Comparison of ENCODE assay signal across 22 cellular contexts in the genomic region with DNA sequence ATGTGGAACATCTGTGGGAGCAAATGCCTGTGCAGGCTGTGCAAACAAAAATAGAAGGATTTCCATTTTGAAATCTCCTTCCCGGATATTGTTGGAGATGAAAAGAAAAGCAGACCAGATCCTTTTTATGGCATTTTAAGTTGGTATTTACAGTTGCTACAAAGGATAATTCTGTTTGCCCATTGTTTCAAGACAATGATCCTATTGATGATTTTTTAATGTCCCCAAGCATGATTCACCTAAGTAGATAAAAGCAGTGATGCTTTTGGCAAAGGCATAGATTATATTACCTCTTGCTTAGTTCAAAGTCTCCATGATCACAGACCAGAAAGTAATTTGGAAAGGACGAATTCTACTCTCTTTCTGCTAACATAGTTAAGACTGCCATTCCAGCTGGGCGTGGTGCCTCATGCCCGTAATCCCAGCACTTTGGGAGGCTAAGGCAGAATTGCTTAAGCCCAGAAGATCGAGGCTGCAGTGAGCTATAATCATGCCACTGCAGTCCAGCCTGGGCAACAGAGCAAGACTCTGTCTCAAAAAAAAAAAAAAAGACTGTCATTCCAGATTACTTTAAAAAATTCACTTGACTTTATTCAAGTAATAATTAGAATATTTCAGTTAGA.
A peak's percentile ranks its signal among the peaks of the same experiment; 100 is the strongest.
DNase-seq lines count a peak whose midpoint lies in the region; ATAC-seq, FAIRE-seq and TF ChIP-seq lines count a peak whose summit lies in the region.
"Had no signal": no experiment of that assay in that cellular context is flagged by ENCODE, and none has a peak within 500 bp of the region (broad histone marks: within the 10 kb centered on the region; RNA-seq: fewer than 3 reads in every experiment).

No MANE protein-coding gene starts in this region.

- H3K4me3 ChIP-seq in AG10803 (ENCODE audit: low read length) = no peak overlapping the region
- H3K4me3 ChIP-seq in HCT116 (replicated peaks in 1 of 2; ENCODE audit: low read depth in 1 of 2, low read length in 2 of 2) = no peak overlapping the region
- H3K4me3 ChIP-seq: MG63 had no signal

- H3K9me3 Mint-ChIP-seq in immature natural killer cell = peaks cover 1 to 10% (median 4%) of the 10 kb centered on the region in 6 donors
- peaks cover 6% of the 10 kb centered on the region for H3K9me3 Mint-ChIP-seq in activated T-cell treated with anti-CD3 and anti-CD28 coated beads, Interleukin-2, amount 50 U/mL, for 4 hours
- H3K9me3 Mint-ChIP-seq: H9 had no signal

- TF ChIP-seq CTCF in AG10803 (conservative IDR thresholded peaks at IDR 0.05; ENCODE audit: low read length) (no peak), HCT116 (IDR thresholded peaks at IDR 0.05 in 2 of 3, conservative IDR thresholded peaks at IDR 0.05 in 1 of 3; ENCODE audit: borderline replicate concordance in 1 of 3, insufficient read depth in 1 of 3, low read depth in 2 of 3, low read length in 2 of 3) (no peak)

- POLR2A ChIA-PET in HCT116 (lab: Charles Lee) = no interaction called here

- intact Hi-C loops in HCT116 (cut with micrococcal nuclease) (no loop called here), left colon (cut with DNase I, micrococcal nuclease) (no loop called here)

- DNase-seq in AG10803 (ENCODE audit: low read depth) = peak; percentile 1
- DNase-seq in HCT116 (ENCODE audit: low read depth, low spot score) = peak; percentile 28
- peak; percentile 54 for DNase-seq in RPMI7951 (ENCODE audit: low read depth)
- DNase-seq in left colon = peak; percentile 33 to 66
- no peak for DNase-seq in HTR-8/SVneo (ENCODE audit: insufficient read length, low spot score)
- DNase-seq in immature natural killer cell = no peak
- no peak for DNase-seq in activated T-cell treated with anti-CD3 and anti-CD28 coated beads, Interleukin-2, amount 50 U/mL, for 4 hours
- DNase-seq: Caco-2; DMS153; EL; H9; KG1; MG63; NCI-H1092; NCI-H1694; NCI-H226; NCI-H526; NK-92 treated with Interleukin-12 subunit alpha and Interleukin-12 subunit beta, amount 100 ng/mL, for 24 hours; RPMI8226; SIG-M5; SW 1271 had no signal

- H3K36me3 ChIP-seq in HCT116 (ENCODE audit: control insufficient read depth in 1 of 2, insufficient read depth in 2 of 2, low read length in 2 of 2) = no peaks in the 10 kb centered on the region
- H3K36me3 ChIP-seq: MG63 had no signal

- H3K27ac ChIP-seq in HCT116 (ENCODE audit: low read depth, low read length) = no peak overlapping the region
- H3K27ac ChIP-seq: C4-2B had no signal

- no peak for TF ChIP-seq POLR2A in HCT116 (IDR thresholded peaks at IDR 0.05; ENCODE audit: borderline replicate concordance, extremely low read depth, insufficient read depth, insufficient read length)

- H2AFZ ChIP-seq in HCT116 (ENCODE audit: low read depth, low read length, poor library complexity, severe bottlenecking) = peak overlapping the region; percentile 87

- no peak for TF ChIP-seq RAD21 in HCT116 (IDR thresholded peaks at IDR 0.05; ENCODE audit: low read depth)

- no peaks in the 10 kb centered on the region for H3K79me2 ChIP-seq in HCT116 (ENCODE audit: insufficient read depth, low read length)

- CTCF ChIA-PET in HCT116 (lab: Charles Lee) = no interaction called here

- peak; percentile 58 for ATAC-seq in HCT116
- peak; percentile 90 for ATAC-seq in left colon
- no peak for ATAC-seq in activated T-cell treated with anti-CD3 and anti-CD28 coated beads, Interleukin-2, amount 50 U/mL, for 4 hours

- H3K9me2 ChIP-seq in HCT116 (ENCODE audit: insufficient read depth) = no peaks in the 10 kb centered on the region

- no peak overlapping the region for H3K4me3 Mint-ChIP-seq in immature natural killer cell
- no peak overlapping the region for H3K4me3 Mint-ChIP-seq in activated T-cell treated with anti-CD3 and anti-CD28 coated beads, Interleukin-2, amount 50 U/mL, for 4 hours
- H3K4me3 Mint-ChIP-seq: H9 had no signal

- no peaks in the 10 kb centered on the region for H3K4me1 Mint-ChIP-seq in immature natural killer cell
- H3K4me1 Mint-ChIP-seq in activated T-cell treated with anti-CD3 and anti-CD28 coated beads, Interleukin-2, amount 50 U/mL, for 4 hours (ENCODE audit: low read depth) = peaks cover 5% of the 10 kb centered on the region
- H3K4me1 Mint-ChIP-seq: H9 had no signal

- no peak overlapping the region for H3K27ac Mint-ChIP-seq in immature natural killer cell
- H3K27ac Mint-ChIP-seq: H9 had no signal

- no peak overlapping the region for H3K9ac ChIP-seq in HCT116 (ENCODE audit: low read length)

- BruUV-seq in HCT116 (replicated peaks; lab: Mats Ljungman, UMichigan) = no TSS peak

- peaks cover 0 to 2% (median 0%) of the 10 kb centered on the region in 3 donors for H3K27me3 Mint-ChIP-seq in immature natural killer cell (ENCODE audit: low read depth in 3 of 3)
- no peaks in the 10 kb centered on the region for H3K27me3 Mint-ChIP-seq in activated T-cell treated with anti-CD3 and anti-CD28 coated beads, Interleukin-2, amount 50 U/mL, for 4 hours (ENCODE audit: low read depth)

- peaks cover 3 to 5% (median 4%) of the 10 kb centered on the region in 3 donors for H3K36me3 Mint-ChIP-seq in immature natural killer cell
- peaks cover 4% of the 10 kb centered on the region for H3K36me3 Mint-ChIP-seq in activated T-cell treated with anti-CD3 and anti-CD28 coated beads, Interleukin-2, amount 50 U/mL, for 4 hours (ENCODE audit: insufficient read depth)

- no peak for FAIRE-seq in HTR-8/SVneo (lab: Jason Lieb, UNC)

- H3K4me2 ChIP-seq in HCT116 (ENCODE audit: low read length) = peak overlapping the region; percentile 24; the same call in 1 of the 2 replicates

- no peaks in the 10 kb centered on the region for H3K9me3 ChIP-seq in HCT116 (ENCODE audit: control insufficient read depth in 1 of 2, insufficient read depth in 1 of 2, low read depth in 1 of 2, low read length in 2 of 2)
- H3K9me3 ChIP-seq: Caco-2 had no signal

- peaks cover 0 to 9% of the 10 kb centered on the region in 2 experiments; a peak in 1 of 4 replicates for H3K4me1 ChIP-seq in HCT116 (ENCODE audit: control insufficient read depth in 1 of 2, insufficient read depth in 2 of 2, low read length in 2 of 2)
- H3K4me1 ChIP-seq: Caco-2 had no signal

- RAD21 ChIA-PET in HCT116 (lab: Charles Lee; ENCODE audit: low non-redundant PET in 1 of 2, low total read pairs in 2 of 2, uncharacterized antibody in 2 of 2, unreplicated experiment in 2 of 2) = no interaction called here

- H4K20me1 ChIP-seq in HCT116 (ENCODE audit: insufficient read depth) = no peaks in the 10 kb centered on the region

- H3K27me3 ChIP-seq in HCT116 (ENCODE audit: insufficient read depth, low read length) = no peaks in the 10 kb centered on the region
- H3K27me3 ChIP-seq: MG63 had no signal

TF ChIP-seq in HCT116, 20 proteins besides CTCF, POLR2A, EP300 and RAD21:
- TF ChIP-seq TCF7L2 (IDR thresholded peaks at IDR 0.05; ENCODE audit: borderline replicate concordance, extremely low read depth, insufficient read depth, insufficient read length) (peak; percentile 62), JUND (IDR thresholded peaks at IDR 0.05) (0 out of 2 replicates have a peak, but pooled peaks have one; percentile 12), ATF3 (IDR thresholded peaks at IDR 0.05) (no peak), CBX3 (IDR thresholded peaks at IDR 0.05; ENCODE audit: low read depth) (no peak)

Comparison
In these comparisons a context has a peak if more than half of its experiments do, and no peak if none do; other contexts are left out.
1. DNase-seq: peak in AG10803 (single experiment), HCT116 (single experiment), RPMI7951 (single experiment) and left colon (2 of 2); none in HTR-8/SVneo (single experiment), immature natural killer cell (0 of 3) and activated T-cell treated with anti-CD3 and anti-CD28 coated beads, Interleukin-2, amount 50 U/mL, for 4 hours (single experiment).
2. ATAC-seq: peak in HCT116 (single experiment) and left colon (single experiment); none in activated T-cell treated with anti-CD3 and anti-CD28 coated beads, Interleukin-2, amount 50 U/mL, for 4 hours (0 of 2).